Comparison of ENCODE assay signal across 23 cellular contexts in genomic region chr2:71449343-71449742, GRCh38.
"Had no signal": no experiment of that assay in that cellular context is flagged by ENCODE, and none has a peak within 500 bp of the region (broad histone marks: within the 10 kb centered on the region; RNA-seq: fewer than 3 reads in every experiment).

No MANE protein-coding gene starts in this region.

- H3K9me3 Mint-ChIP-seq: activated naive CD4-positive, alpha-beta T cell treated with anti-CD3 and anti-CD28 coated beads, Interleukin-2, amount 50 U/mL, for 72 hours; activated T-cell treated with anti-CD3 and anti-CD28 coated beads, Interleukin-2, amount 50 U/mL, for 72 hours had no signal

- H3K27me3 ChIP-seq: thyroid gland had no signal

- H3K36me3 Mint-ChIP-seq: activated naive CD4-positive, alpha-beta T cell treated with anti-CD3 and anti-CD28 coated beads, Interleukin-2, amount 50 U/mL, for 72 hours had no signal

- H3K9me3 ChIP-seq: adrenal gland, breast epithelium, thyroid gland had no signal

- FAIRE-seq: astrocyte, islet of Langerhans had no signal

- H3K4me3 ChIP-seq: adrenal gland, breast epithelium, hepatocyte, thyroid gland had no signal

- H3K27ac Mint-ChIP-seq: activated B cell treated with CpG ODN at 0.5 μM for 24 hours; activated naive CD4-positive, alpha-beta T cell treated with anti-CD3 and anti-CD28 coated beads, Interleukin-2, amount 50 U/mL, for 72 hours; activated T-cell treated with anti-CD3 and anti-CD28 coated beads, Interleukin-2, amount 50 U/mL, for 72 hours; nephron had no signal

- ATAC-seq: activated naive CD4-positive, alpha-beta T cell treated with anti-CD3 and anti-CD28 coated beads, Interleukin-2, amount 50 U/mL, for 72 hours; activated T-cell treated with anti-CD3 and anti-CD28 coated beads, Interleukin-2, amount 50 U/mL, for 72 hours; left cardiac atrium had no signal

- H3K4me3 Mint-ChIP-seq: activated B cell treated with CpG ODN at 0.5 μM for 24 hours; activated T-cell treated with anti-CD3 and anti-CD28 coated beads, Interleukin-2, amount 50 U/mL, for 72 hours; nephron had no signal

- H3K79me2 ChIP-seq: hepatocyte had no signal

- H3K4me2 ChIP-seq: hepatocyte had no signal

- H3K27ac ChIP-seq: adrenal gland, breast epithelium, hepatocyte, thyroid gland had no signal

- H2AFZ ChIP-seq: hepatocyte had no signal

- H3K36me3 ChIP-seq: adrenal gland, breast epithelium, thyroid gland had no signal

- DNase-seq: activated B cell treated with CpG ODN at 0.5 μM for 24 hours; activated CD4-positive, alpha-beta T cell treated with anti-CD3 and anti-CD28 coated beads for 48 hours; activated effector memory CD4-positive, alpha-beta T cell treated with anti-CD3 and anti-CD28 coated beads, Interleukin-2, amount 50 U/mL, for 16 hours; activated T-cell treated with anti-CD3 and anti-CD28 coated beads, Interleukin-2, amount 50 U/mL, for 72 hours; adrenal gland; cerebellar nuclear complex; cortex of kidney; effector CD4-positive, alpha-beta T cell; left cardiac atrium; mesendoderm; nucleus accumbens; posterior cingulate gyrus; retina; stimulated activated naive CD4-positive, alpha-beta T cell; T-helper 1 cell; T-helper 9 cell; thyroid gland had no signal
